12 cellular contexts compared by ENCODE assay signal in the genomic region with DNA sequence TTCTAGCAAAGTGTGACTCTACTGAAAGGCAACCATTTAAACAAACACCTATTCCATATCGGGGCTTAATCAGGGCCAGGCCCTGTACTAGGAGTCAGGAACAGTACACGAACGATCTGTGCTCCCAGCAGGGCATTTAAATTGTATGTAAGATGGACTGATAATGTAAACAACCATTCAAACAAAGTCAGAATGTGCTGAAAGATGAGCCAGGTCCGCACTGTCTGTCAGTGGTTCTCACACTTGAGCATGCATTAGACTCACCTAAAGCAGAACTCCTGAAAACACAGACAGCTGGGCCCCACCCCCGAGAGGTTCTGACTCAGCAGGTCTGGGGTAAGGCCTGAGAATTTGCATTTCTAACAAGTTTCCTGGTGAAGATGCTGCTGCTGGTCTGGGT.
"Had no signal": no experiment of that assay in that cellular context is flagged by ENCODE, and none has a peak within 500 bp of the region (broad histone marks: within the 10 kb centered on the region; RNA-seq: fewer than 3 reads in every experiment).

No MANE protein-coding gene starts in this region.

- H3K27ac ChIP-seq: foreskin keratinocyte, tibial nerve had no signal

- ATAC-seq: foreskin keratinocyte; stimulated activated naive B cell treated with anti-CD40 and anti-IgM and Interleukin-4, amounts not matched to agents 10 μg/mL and 1 μg/mL and 100 μg/mL, for 72 hours had no signal

- H3K27me3 ChIP-seq: tibial nerve had no signal

- DNase-seq: aorta; effector memory CD4-positive, alpha-beta T cell; foreskin keratinocyte; glutamatergic neuron; hypothalamus; kidney glomerular epithelial cell; mesenchymal stem cell; nucleus accumbens; posterior cingulate gyrus; stimulated activated CD4-positive, alpha-beta T cell treated with anti-CD3 and anti-CD28 coated beads, Interleukin-2, amount 100 ng/mL, for 48 hours; stimulated activated naive B cell treated with anti-CD40 and anti-IgM and Interleukin-4, amounts not matched to agents 10 μg/mL and 1 μg/mL and 100 μg/mL, for 72 hours had no signal

- H3K4me3 ChIP-seq: tibial nerve had no signal

- H3K36me3 ChIP-seq: tibial nerve had no signal

- H3K4me1 ChIP-seq: foreskin keratinocyte, tibial nerve had no signal
